Comparison of ENCODE assay signal across 12 cellular contexts in the genomic region with DNA sequence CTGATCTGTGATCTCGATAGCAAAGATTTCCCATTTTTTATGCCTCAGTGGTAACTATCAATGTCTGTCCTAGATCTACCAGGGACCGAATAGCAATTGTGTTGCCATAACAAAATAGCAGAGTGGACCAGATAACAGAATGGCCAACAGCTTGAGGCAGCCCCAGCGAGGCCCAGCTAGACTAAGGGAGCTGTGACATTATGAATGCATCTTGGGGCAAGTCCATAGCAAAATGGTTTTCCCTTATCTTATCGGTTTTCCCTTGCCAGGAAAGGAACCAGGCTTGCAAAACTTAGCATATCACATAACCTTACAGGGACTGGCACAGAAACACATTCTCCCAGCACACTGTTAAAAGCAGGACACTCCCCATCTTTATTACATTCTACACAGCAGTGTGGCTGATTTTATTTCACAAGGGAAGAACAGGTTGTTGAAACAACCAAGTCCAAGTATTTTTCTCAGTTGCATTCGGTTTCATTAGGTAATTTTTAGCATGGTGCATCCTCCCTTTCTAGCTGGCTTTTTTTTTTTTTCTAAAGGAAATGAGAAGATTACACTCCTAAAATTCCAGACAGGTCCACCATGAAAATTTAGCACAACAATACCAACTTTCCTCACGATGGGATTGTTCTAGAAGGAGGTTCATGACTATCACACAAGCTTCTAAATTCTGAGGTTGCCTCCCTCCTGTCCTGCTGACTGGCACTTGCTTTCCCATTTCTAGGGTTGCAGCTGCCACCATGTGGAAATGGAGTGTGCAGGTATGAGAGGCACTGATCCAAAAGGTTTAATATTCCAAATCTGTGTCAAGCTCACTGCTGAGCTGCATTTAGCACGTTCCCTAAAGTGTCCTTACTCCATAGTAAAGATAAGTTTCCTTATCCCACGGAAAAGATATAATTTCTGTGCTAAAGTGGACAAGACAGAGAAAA.
A peak's percentile ranks its signal among the peaks of the same experiment; 100 is the strongest.
DNase-seq lines count a peak whose midpoint lies in the region; ATAC-seq, FAIRE-seq and TF ChIP-seq lines count a peak whose summit lies in the region.
"Had no signal": no experiment of that assay in that cellular context is flagged by ENCODE, and none has a peak within 500 bp of the region (broad histone marks: within the 10 kb centered on the region; RNA-seq: fewer than 3 reads in every experiment).

No MANE protein-coding gene starts in this region.

- TF ChIP-seq RAD21 in HepG2 (CRISPR knock-in tag; IDR thresholded peaks at IDR 0.05): peak; percentile 87

- peak; percentile 68 for DNase-seq in HepG2 (ENCODE audit: low spot score)
- DNase-seq in right lobe of liver: no peak
- DNase-seq in endothelial cell (ENCODE audit: low spot score): peak; percentile 17
- DNase-seq in urothelium cell line (ENCODE audit: low spot score): peak; percentile 55
- DNase-seq in RCC 7860 (ENCODE audit: low spot score): no peak
- no peak for DNase-seq in Ammon's horn (ENCODE audit: low spot score)
- no peak for DNase-seq in iPS-NIHi11 (ENCODE audit: low spot score)
- DNase-seq: activated B cell treated with CpG ODN at 0.5 μM for 24 hours, ovary, upper lobe of left lung had no signal

- ATAC-seq in HepG2 (peak; percentile 91), right lobe of liver (no peak)

- no peak overlapping the region for H3K4me3 Mint-ChIP-seq in endothelial cell (ENCODE audit: unreplicated experiment)
- H3K4me3 Mint-ChIP-seq: activated B cell treated with CpG ODN at 0.5 μM for 24 hours had no signal

- no TSS peak for BruUV-seq in HepG2 (replicated peaks; lab: Mats Ljungman, UMichigan)

- no peak for TF ChIP-seq EP300 in HepG2 (IDR thresholded peaks at IDR 0.05; ENCODE audit: low read depth in 2 of 2, low read length in 2 of 2)
- no peak for TF ChIP-seq EP300 in HepG2 (CRISPR knock-in tag; IDR thresholded peaks at IDR 0.05; ENCODE audit: borderline replicate concordance)

- H3K4me1 Mint-ChIP-seq in endothelial cell (ENCODE audit: unreplicated experiment): no peaks in the 10 kb centered on the region

- H3K4me1 ChIP-seq in HepG2 (ENCODE audit: insufficient read depth, low read length): peaks cover 27% of the 10 kb centered on the region
- H3K4me1 ChIP-seq in right lobe of liver: no peaks in the 10 kb centered on the region
- H3K4me1 ChIP-seq: upper lobe of left lung had no signal

- POLR2A ChIA-PET in HepG2 (lab: Yijun Ruan, JAX): no interaction called here

- H3K9me3 ChIP-seq in HepG2 (ENCODE audit: low read length): no peaks in the 10 kb centered on the region
- H3K9me3 ChIP-seq in right lobe of liver: no peaks in the 10 kb centered on the region
- H3K9me3 ChIP-seq in KOPT-K1 (ENCODE audit: insufficient read depth, low read length, poor library complexity, severe bottlenecking): no peaks in the 10 kb centered on the region
- H3K9me3 ChIP-seq: ovary, upper lobe of left lung had no signal

- no peaks in the 10 kb centered on the region for H3K36me3 ChIP-seq in HepG2 (replicated peaks in 1 of 2; ENCODE audit: control insufficient read depth in 1 of 2, insufficient read depth in 2 of 2, low read length in 2 of 2)
- H3K36me3 ChIP-seq in right lobe of liver: no peaks in the 10 kb centered on the region
- H3K36me3 ChIP-seq in KOPT-K1 (ENCODE audit: insufficient read depth, low read length): no peaks in the 10 kb centered on the region
- H3K36me3 ChIP-seq: ovary, upper lobe of left lung had no signal

- H4K20me1 ChIP-seq in HepG2 (ENCODE audit: insufficient read depth, low read length): no peaks in the 10 kb centered on the region

- H3K27ac Mint-ChIP-seq in endothelial cell (ENCODE audit: unreplicated experiment): no peak overlapping the region
- H3K27ac Mint-ChIP-seq: activated B cell treated with CpG ODN at 0.5 μM for 24 hours had no signal

- intact Hi-C loops in HepG2 (cut with micrococcal nuclease; ENCODE audit: unreplicated experiment) (loop anchor here (1.0 to 2.0 kb wide), 2 partner anchors 202 to 726 kb away; no protein-coding TSS in a partner anchor), right lobe of liver (cut with DNase I) (no loop called here)

- TF ChIP-seq POLR2A in HepG2 (IDR thresholded peaks at IDR 0.05; ENCODE audit: insufficient read depth in 1 of 2, low read depth in 2 of 2, low read length in 2 of 2) (no peak), right lobe of liver (IDR thresholded peaks at IDR 0.05) (no peak)

- no peaks in the 10 kb centered on the region for H3K9me3 Mint-ChIP-seq in endothelial cell (ENCODE audit: unreplicated experiment)
- H3K9me3 Mint-ChIP-seq: activated B cell treated with CpG ODN at 0.5 μM for 24 hours had no signal

- in situ Hi-C loops in HepG2 (cut with HindIII; ENCODE audit: extremely low pct_ligation_motif_present, low pct_unique_long_range_greater_than_20kb): loop anchor here (5.0 to 10.0 kb wide), 2 partner anchors 48 to 200 kb away; no protein-coding TSS in a partner anchor

- no peak overlapping the region for H2AFZ ChIP-seq in HepG2 (ENCODE audit: low read length)

- H3K27ac ChIP-seq in HepG2 (ENCODE audit: extremely low read length, insufficient read depth, low read length) (no peak overlapping the region), right lobe of liver (no peak overlapping the region), KOPT-K1 (ENCODE audit: low read depth, low read length, poor library complexity, severe bottlenecking) (peak overlapping the region; percentile 46)
- H3K27ac ChIP-seq: HL-60, ovary, upper lobe of left lung had no signal

- H3K9ac ChIP-seq in HepG2 (ENCODE audit: insufficient read depth, low read depth, low read length): no peak overlapping the region

- no peaks in the 10 kb centered on the region for H3K27me3 Mint-ChIP-seq in endothelial cell (ENCODE audit: unreplicated experiment)
- H3K27me3 Mint-ChIP-seq: activated B cell treated with CpG ODN at 0.5 μM for 24 hours had no signal

- no peak overlapping the region for H3K4me2 ChIP-seq in HepG2 (ENCODE audit: low read depth, low read length)

- no peaks in the 10 kb centered on the region for H3K36me3 Mint-ChIP-seq in endothelial cell (ENCODE audit: low read depth, unreplicated experiment)

- no peaks in the 10 kb centered on the region for H3K79me2 ChIP-seq in HepG2 (ENCODE audit: insufficient read depth, low read length)

- FAIRE-seq in HepG2 (lab: Jason Lieb, UNC): peak; percentile 18
- FAIRE-seq in urothelium cell line (lab: Jason Lieb, UNC): peak; percentile 76
- FAIRE-seq in RCC 7860 (lab: Jason Lieb, UNC): no peak

- WGBS in HepG2 (ENCODE audit: low lambda C conversion rate): 52% methylated on average over 8 of the region's 8 CpGs
- WGBS in right lobe of liver (ENCODE audit: insufficient coverage, low coverage, low lambda C conversion rate, missing lambda C conversion rate): 42% methylated on average over 7 of the region's 8 CpGs

- H3K27me3 ChIP-seq in HepG2 (ENCODE audit: control insufficient read depth in 1 of 2, insufficient read depth in 2 of 2, low read length in 2 of 2) (no peaks in the 10 kb centered on the region), right lobe of liver (no peaks in the 10 kb centered on the region)
- H3K27me3 ChIP-seq: ovary, upper lobe of left lung had no signal

- no peak overlapping the region for H3K4me3 ChIP-seq in HepG2 (replicated peaks in 1 of 3; ENCODE audit: insufficient read depth in 1 of 3, low read depth in 2 of 3, low read length in 3 of 3)
- no peak overlapping the region for H3K4me3 ChIP-seq in right lobe of liver
- H3K4me3 ChIP-seq: ovary, upper lobe of left lung had no signal

- CTCF ChIA-PET in HepG2 (lab: Yijun Ruan, JAX; ENCODE audit: low intra/inter-chr PET ratio, low total read pairs): interaction anchor here (1.4 to 1.9 kb wide), 2 partner anchors 49 to 202 kb away, joined by 3 to 15 read pairs; no protein-coding TSS in a partner anchor

- TF ChIP-seq CTCF in HepG2 (CRISPR knock-in tag; IDR thresholded peaks at IDR 0.05) (peak; percentile 85), right lobe of liver (IDR thresholded peaks at IDR 0.05) (peak in 1 of 4 donors; percentile 7), endothelial cell (IDR thresholded peaks at IDR 0.05; ENCODE audit: unreplicated experiment) (no peak)

TF ChIP-seq in HepG2, 621 proteins besides CTCF, POLR2A, EP300 and RAD21 (continues in another document):
- TF ChIP-seq KAT8 (CRISPR knock-in tag; IDR thresholded peaks at IDR 0.05): 0 out of 2 replicates have a peak, but pooled peaks have one; percentile 15
- TF ChIP-seq ZNF501 (CRISPR knock-in tag; IDR thresholded peaks at IDR 0.05): no peak
- no peak for TF ChIP-seq IKZF1 (IDR thresholded peaks at IDR 0.05)
- TF ChIP-seq PPARG (CRISPR knock-in tag; conservative IDR thresholded peaks at IDR 0.05): no peak
- TF ChIP-seq NCOR1 (IDR thresholded peaks at IDR 0.05; ENCODE audit: borderline replicate concordance, low read length): no peak
- no peak for TF ChIP-seq ZNF468 (CRISPR knock-in tag; IDR thresholded peaks at IDR 0.05)
- TF ChIP-seq STAG1 (CRISPR knock-in tag; IDR thresholded peaks at IDR 0.05): peak; percentile 96
- no peak for TF ChIP-seq ZNF296 (CRISPR knock-in tag; conservative IDR thresholded peaks at IDR 0.05)
- TF ChIP-seq GTF3A (CRISPR knock-in tag; conservative IDR thresholded peaks at IDR 0.05): no peak
- 0 out of 2 replicates have a peak, but pooled peaks have one; percentile 38 for TF ChIP-seq ERF (CRISPR knock-in tag; IDR thresholded peaks at IDR 0.05)
- peak; percentile 45 for TF ChIP-seq TEAD3 (CRISPR knock-in tag; optimal IDR thresholded peaks at IDR 0.05; ENCODE audit: borderline replicate concordance)
- TF ChIP-seq ZNF326 (CRISPR knock-in tag; IDR thresholded peaks at IDR 0.05; ENCODE audit: borderline replicate concordance): no peak
- TF ChIP-seq SP2 (CRISPR knock-in tag; IDR thresholded peaks at IDR 0.05): no peak
- TF ChIP-seq ZKSCAN8 (CRISPR knock-in tag; IDR thresholded peaks at IDR 0.05; ENCODE audit: borderline replicate concordance): peak; percentile 29; the same call in 1 of the 2 replicates
- peak; percentile 37 for TF ChIP-seq ZFP36 (IDR thresholded peaks at IDR 0.05; ENCODE audit: borderline replicate concordance, low read depth, low read length, partially characterized antibody)
- TF ChIP-seq NBN (conservative IDR thresholded peaks at IDR 0.05): no peak
- TF ChIP-seq ZNF549 (CRISPR knock-in tag; IDR thresholded peaks at IDR 0.05): no peak
- no peak for TF ChIP-seq RBM22 (optimal IDR thresholded peaks at IDR 0.05; ENCODE audit: low read length)
- no peak for TF ChIP-seq FOXO1 (CRISPR knock-in tag; IDR thresholded peaks at IDR 0.05)
- TF ChIP-seq MEIS2 (CRISPR knock-in tag; IDR thresholded peaks at IDR 0.05): no peak
- peak; percentile 37; the same call in 1 of the 2 replicates for TF ChIP-seq MAFF (IDR thresholded peaks at IDR 0.05; ENCODE audit: low read depth, low read length)
- peak; percentile 67; the same call in 1 of the 2 replicates for TF ChIP-seq ZNF205 (CRISPR knock-in tag; IDR thresholded peaks at IDR 0.05)
- TF ChIP-seq CC2D1A (CRISPR knock-in tag; IDR thresholded peaks at IDR 0.05): no peak
- TF ChIP-seq MAFK (conservative IDR thresholded peaks at IDR 0.05 in 1 of 2, IDR thresholded peaks at IDR 0.05 in 1 of 2; ENCODE audit: low read length in 2 of 2): peak; percentile 33 to 44; a peak in 1 of 4 replicates

Comparison
In these comparisons a context has a peak if more than half of its experiments do, and no peak if none do; other contexts are left out.
1. DNase-seq: peak in HepG2 (single experiment), endothelial cell (single experiment) and urothelium cell line (single experiment); none in right lobe of liver (0 of 3), RCC 7860 (single experiment), Ammon's horn (single experiment) and iPS-NIHi11 (single experiment).